Comparison of ENCODE assay signal across 1 cellular context in the genomic region with DNA sequence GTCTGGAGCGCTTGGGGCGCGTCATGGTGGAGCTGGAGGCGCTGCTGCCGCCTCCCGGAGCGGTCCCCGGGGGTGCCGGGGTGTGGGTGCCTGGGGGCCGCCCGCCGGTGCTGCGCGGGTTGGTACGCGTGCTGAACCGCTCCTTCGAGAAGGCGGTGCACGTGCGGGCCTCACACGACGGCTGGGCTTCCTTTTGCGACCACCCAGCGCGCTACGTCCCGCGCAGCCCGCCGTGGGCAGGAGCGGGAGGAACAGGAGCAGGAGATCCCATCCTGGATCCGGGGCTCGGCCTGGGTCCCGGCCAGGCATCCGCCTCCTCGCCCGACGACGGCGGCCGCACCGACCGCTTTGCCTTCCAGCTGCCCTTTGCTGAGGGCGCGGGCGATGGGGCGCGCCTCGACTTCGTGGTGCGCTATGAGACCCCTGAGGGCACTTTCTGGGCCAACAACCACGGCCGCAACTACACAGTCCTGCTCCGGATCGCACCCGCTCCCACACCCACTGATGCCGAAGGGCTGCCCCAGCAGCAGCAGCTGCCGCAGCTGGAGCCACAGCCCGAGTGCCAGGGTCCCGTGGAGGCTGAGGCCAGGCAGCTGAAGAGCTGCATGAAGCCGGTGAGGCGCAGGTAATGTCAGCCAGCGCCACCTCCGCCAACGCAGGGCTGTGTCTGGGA.
TF ChIP-seq lines count a peak whose summit lies in the region.

No MANE protein-coding gene starts in this region.

TF ChIP-seq in WTC11, 78 proteins besides CTCF, POLR2A, EP300 and RAD21 (continued from another document):
- TF ChIP-seq ATF6 (CRISPR knock-in tag; IDR thresholded peaks at IDR 0.05): no peak
- TF ChIP-seq JUN (CRISPR knock-in tag; IDR thresholded peaks at IDR 0.05): no peak
- no peak for TF ChIP-seq FOXJ3 (CRISPR knock-in tag; IDR thresholded peaks at IDR 0.05; ENCODE audit: borderline replicate concordance)
- no peak for TF ChIP-seq ZNF121 (CRISPR knock-in tag; IDR thresholded peaks at IDR 0.05)
- no peak for TF ChIP-seq IRF2 (CRISPR knock-in tag; IDR thresholded peaks at IDR 0.05; ENCODE audit: borderline replicate concordance, low read depth)
- no peak for TF ChIP-seq NR1H2 (CRISPR knock-in tag; IDR thresholded peaks at IDR 0.05)
- TF ChIP-seq, protein P1, sequence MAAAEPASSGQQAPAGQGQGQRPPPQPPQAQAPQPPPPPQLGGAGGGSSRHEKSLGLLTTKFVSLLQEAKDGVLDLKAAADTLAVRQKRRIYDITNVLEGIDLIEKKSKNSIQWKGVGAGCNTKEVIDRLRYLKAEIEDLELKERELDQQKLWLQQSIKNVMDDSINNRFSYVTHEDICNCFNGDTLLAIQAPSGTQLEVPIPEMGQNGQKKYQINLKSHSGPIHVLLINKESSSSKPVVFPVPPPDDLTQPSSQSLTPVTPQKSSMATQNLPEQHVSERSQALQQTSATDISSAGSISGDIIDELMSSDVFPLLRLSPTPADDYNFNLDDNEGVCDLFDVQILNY (CRISPR knock-in tag; IDR thresholded peaks at IDR 0.05): 0 out of 2 replicates have a peak, but pooled peaks have one; percentile 28
